In the genomic region with DNA sequence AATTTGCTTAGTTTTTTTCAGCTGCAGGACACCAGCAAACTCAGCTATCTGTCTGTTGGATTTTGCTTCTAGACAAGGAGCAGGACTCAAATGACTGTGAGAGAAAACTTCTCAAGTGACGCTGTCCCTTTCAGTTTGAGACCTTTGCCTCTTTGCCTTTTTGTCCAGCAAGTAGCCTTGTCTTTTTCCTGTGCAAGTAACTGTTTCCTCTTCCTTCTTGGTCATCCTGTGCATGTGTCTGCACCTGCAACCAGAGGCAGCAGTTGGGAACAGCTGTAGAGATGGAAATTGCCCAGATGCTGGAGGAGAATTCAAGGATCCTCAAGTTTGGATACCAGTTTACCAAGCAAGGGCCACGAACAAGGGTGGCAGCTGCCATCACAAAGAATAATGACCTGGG, we compare ENCODE assay signal across 33 cellular contexts.
"Had no signal": no experiment of that assay in that cellular context is flagged by ENCODE, and none has a peak within 500 bp of the region (broad histone marks: within the 10 kb centered on the region; RNA-seq: fewer than 3 reads in every experiment).

No MANE protein-coding gene starts in this region.

- H3K36me3 Mint-ChIP-seq: WTC11 had no signal

- H3K36me3 ChIP-seq: breast epithelium had no signal

- H3K4me3 Mint-ChIP-seq: activated CD4-positive, alpha-beta memory T cell treated with anti-CD3 and anti-CD28 coated beads, Interleukin-2, amount 10 ng/mL, durations not matched to agents 7 days and 5 days; activated CD4-positive, alpha-beta T cell treated with anti-CD3 and anti-CD28 coated beads, Interleukin-2, amount 10 ng/mL, durations not matched to agents 7 days and 5 days; activated naive CD4-positive, alpha-beta T cell treated with anti-CD3 and anti-CD28 coated beads for 36 hours; activated naive CD4-positive, alpha-beta T cell treated with anti-CD3 and anti-CD28 coated beads, Interleukin-2, amount 50 U/mL, for 24 hours; activated naive CD8-positive, alpha-beta T cell treated with anti-CD3 and anti-CD28 coated beads for 36 hours; activated naive CD8-positive, alpha-beta T cell treated with anti-CD3 and anti-CD28 coated beads, Interleukin-2, amount 50 U/mL, for 24 hours; activated T-helper 1 cell treated with anti-CD3 and anti-CD28 coated beads, Interleukin-12 subunit alpha, Interleukin-12 subunit beta, Interleukin-2, Interleukin-4 antibody, amounts not matched to agents 30 ng/mL and 10 ng/mL and 1 ng/mL, durations not matched to agents 14 hours and 24 hours and 36 hours; brain; central memory CD8-positive, alpha-beta T cell; dendritic cell treated with granulocyte-macrophage colony-stimulating factor and Interleukin-4, amounts not matched to agents 40 ng/mL and 50 ng/mL, for 4 days; effector memory CD8-positive, alpha-beta T cell; T-helper 17 cell; T-helper 2 cell treated with Interferon-gamma antibody and Interleukin-4, amounts not matched to agents 5 μg/mL and 100 μg/mL, for 36 hours; WTC11 had no signal

- H3K27ac Mint-ChIP-seq: activated CD4-positive, alpha-beta memory T cell treated with anti-CD3 and anti-CD28 coated beads, Interleukin-2, amount 10 ng/mL, durations not matched to agents 7 days and 5 days; activated CD4-positive, alpha-beta T cell treated with anti-CD3 and anti-CD28 coated beads, Interleukin-2, amount 10 ng/mL, durations not matched to agents 7 days and 5 days; activated naive CD4-positive, alpha-beta T cell treated with anti-CD3 and anti-CD28 coated beads for 36 hours; activated naive CD4-positive, alpha-beta T cell treated with anti-CD3 and anti-CD28 coated beads, Interleukin-2, amount 50 U/mL, for 24 hours; activated naive CD8-positive, alpha-beta T cell treated with anti-CD3 and anti-CD28 coated beads for 36 hours; activated naive CD8-positive, alpha-beta T cell treated with anti-CD3 and anti-CD28 coated beads, Interleukin-2, amount 50 U/mL, for 24 hours; activated T-helper 1 cell treated with anti-CD3 and anti-CD28 coated beads, Interleukin-12 subunit alpha, Interleukin-12 subunit beta, Interleukin-2, Interleukin-4 antibody, amounts not matched to agents 30 ng/mL and 10 ng/mL and 1 ng/mL, durations not matched to agents 14 hours and 24 hours and 36 hours; activated T-helper 2 cell treated with anti-CD3 and anti-CD28 coated beads, Interferon-gamma antibody, Interleukin-2, Interleukin-4, amounts not matched to agents 10 μg/mL and 5 μg/mL and 100 μg/mL, durations not matched to agents 14 hours and 24 hours and 36 hours; brain; dendritic cell treated with granulocyte-macrophage colony-stimulating factor and Interleukin-4, amounts not matched to agents 40 ng/mL and 50 ng/mL, for 4 days; effector memory CD8-positive, alpha-beta T cell; T-helper 17 cell; T-helper 2 cell treated with Interferon-gamma antibody and Interleukin-4, amounts not matched to agents 5 μg/mL and 100 μg/mL, for 36 hours; WTC11 had no signal

- H3K4me3 ChIP-seq: adrenal gland, ascending aorta, breast epithelium, coronary artery had no signal

- H3K9me3 Mint-ChIP-seq: activated CD4-positive, alpha-beta memory T cell treated with anti-CD3 and anti-CD28 coated beads, Interleukin-2, amount 10 ng/mL, durations not matched to agents 7 days and 5 days; activated CD4-positive, alpha-beta T cell treated with anti-CD3 and anti-CD28 coated beads, Interleukin-2, amount 10 ng/mL, durations not matched to agents 7 days and 5 days; activated naive CD4-positive, alpha-beta T cell treated with anti-CD3 and anti-CD28 coated beads for 36 hours; activated naive CD4-positive, alpha-beta T cell treated with anti-CD3 and anti-CD28 coated beads, Interleukin-2, amount 50 U/mL, for 24 hours; activated naive CD8-positive, alpha-beta T cell treated with anti-CD3 and anti-CD28 coated beads for 36 hours; activated naive CD8-positive, alpha-beta T cell treated with anti-CD3 and anti-CD28 coated beads, Interleukin-2, amount 50 U/mL, for 24 hours; activated T-helper 1 cell treated with anti-CD3 and anti-CD28 coated beads, Interleukin-12 subunit alpha, Interleukin-12 subunit beta, Interleukin-2, Interleukin-4 antibody, amounts not matched to agents 30 ng/mL and 10 ng/mL and 1 ng/mL, durations not matched to agents 14 hours and 24 hours and 36 hours; activated T-helper 2 cell treated with anti-CD3 and anti-CD28 coated beads, Interferon-gamma antibody, Interleukin-2, Interleukin-4, amounts not matched to agents 10 μg/mL and 5 μg/mL and 100 μg/mL, durations not matched to agents 14 hours and 24 hours and 36 hours; brain; central memory CD8-positive, alpha-beta T cell; dendritic cell treated with granulocyte-macrophage colony-stimulating factor and Interleukin-4, amounts not matched to agents 40 ng/mL and 50 ng/mL, for 4 days; effector memory CD8-positive, alpha-beta T cell; T-helper 2 cell treated with Interferon-gamma antibody and Interleukin-4, amounts not matched to agents 5 μg/mL and 100 μg/mL, for 36 hours; WTC11 had no signal

- DNase-seq: activated CD4-positive, alpha-beta memory T cell treated with anti-CD3 and anti-CD28 coated beads, Interleukin-2, amount 10 ng/mL, durations not matched to agents 7 days and 5 days; activated CD4-positive, alpha-beta T cell treated with anti-CD3 and anti-CD28 coated beads for 1 hour; activated CD4-positive, alpha-beta T cell treated with anti-CD3 and anti-CD28 coated beads for 4 hours; activated CD4-positive, alpha-beta T cell treated with anti-CD3 and anti-CD28 coated beads, Interleukin-2, amount 10 ng/mL, durations not matched to agents 7 days and 5 days; activated CD4-positive, alpha-beta T cell treated with anti-CD3 and anti-CD28 coated beads, Interleukin-2, amount 50 U/mL, for 4 hours; activated CD8-positive, alpha-beta memory T cell treated with anti-CD3 and anti-CD28 coated beads, Interleukin-2, amount 50 U/mL, for 48 hours; activated effector memory CD4-positive, alpha-beta T cell treated with anti-CD3 and anti-CD28 coated beads, Interleukin-2, amount 50 U/mL, for 16 hours; activated naive CD4-positive, alpha-beta T cell treated with anti-CD3 and anti-CD28 coated beads for 36 hours; activated naive CD8-positive, alpha-beta T cell treated with anti-CD3 and anti-CD28 coated beads for 36 hours; activated naive CD8-positive, alpha-beta T cell treated with anti-CD3 and anti-CD28 coated beads, Interleukin-2, amount 50 U/mL, for 24 hours; activated T-cell treated with anti-CD3 and anti-CD28 coated beads for 4 hours; activated T-cell treated with anti-CD3 and anti-CD28 coated beads, Interleukin-2, amount 50 U/mL, for 48 hours; adrenal gland; effector CD4-positive, alpha-beta T cell; effector memory CD8-positive, alpha-beta T cell; foreskin fibroblast; head of caudate nucleus; T-helper 1 cell; T-helper 17 cell had no signal

- ATAC-seq: activated naive CD8-positive, alpha-beta T cell treated with anti-CD3 and anti-CD28 coated beads, Interleukin-2, amount 50 U/mL, for 24 hours; effector memory CD8-positive, alpha-beta T cell; esophagus mucosa; T-helper 17 cell; WTC11 had no signal

- FAIRE-seq: frontal cortex had no signal

- H3K4me1 Mint-ChIP-seq: activated CD4-positive, alpha-beta memory T cell treated with anti-CD3 and anti-CD28 coated beads, Interleukin-2, amount 10 ng/mL, durations not matched to agents 7 days and 5 days; activated CD4-positive, alpha-beta T cell treated with anti-CD3 and anti-CD28 coated beads, Interleukin-2, amount 10 ng/mL, durations not matched to agents 7 days and 5 days; activated naive CD4-positive, alpha-beta T cell treated with anti-CD3 and anti-CD28 coated beads, Interleukin-2, amount 50 U/mL, for 24 hours; activated naive CD8-positive, alpha-beta T cell treated with anti-CD3 and anti-CD28 coated beads for 36 hours; activated naive CD8-positive, alpha-beta T cell treated with anti-CD3 and anti-CD28 coated beads, Interleukin-2, amount 50 U/mL, for 24 hours; central memory CD8-positive, alpha-beta T cell; T-helper 17 cell; WTC11 had no signal

- H3K9me3 ChIP-seq: adrenal gland, ascending aorta, breast epithelium had no signal

- H3K27me3 ChIP-seq: adrenal gland, ascending aorta, breast epithelium had no signal

- H3K27ac ChIP-seq: adrenal gland, ascending aorta, breast epithelium, coronary artery, VCaP had no signal

- H3K4me1 ChIP-seq: adrenal gland, ascending aorta, breast epithelium had no signal

- H3K27me3 Mint-ChIP-seq: activated CD4-positive, alpha-beta memory T cell treated with anti-CD3 and anti-CD28 coated beads, Interleukin-2, amount 10 ng/mL, durations not matched to agents 7 days and 5 days; activated CD4-positive, alpha-beta T cell treated with anti-CD3 and anti-CD28 coated beads, Interleukin-2, amount 10 ng/mL, durations not matched to agents 7 days and 5 days; activated naive CD4-positive, alpha-beta T cell treated with anti-CD3 and anti-CD28 coated beads, Interleukin-2, amount 50 U/mL, for 24 hours; activated naive CD8-positive, alpha-beta T cell treated with anti-CD3 and anti-CD28 coated beads for 36 hours; activated naive CD8-positive, alpha-beta T cell treated with anti-CD3 and anti-CD28 coated beads, Interleukin-2, amount 50 U/mL, for 24 hours; central memory CD8-positive, alpha-beta T cell; dendritic cell treated with granulocyte-macrophage colony-stimulating factor and Interleukin-4, amounts not matched to agents 40 ng/mL and 50 ng/mL, for 4 days; effector memory CD8-positive, alpha-beta T cell; T-helper 17 cell had no signal
